Comparison of ENCODE assay signal across 1 cellular context in genomic region chr10:131430716-131431402, GRCh38.
TF ChIP-seq lines count a peak whose summit lies in the region.

No MANE protein-coding gene starts in this region.

TF ChIP-seq in SK-N-SH, 30 proteins besides CTCF, POLR2A, EP300 and RAD21 (continued from another document):
- no peak for TF ChIP-seq PBX3 (IDR thresholded peaks at IDR 0.05)
- TF ChIP-seq TCF12 (IDR thresholded peaks at IDR 0.05) = no peak
- no peak for TF ChIP-seq FOXM1 (IDR thresholded peaks at IDR 0.05; ENCODE audit: low read depth)
- no peak for TF ChIP-seq GATA2 (CRISPR knock-in tag; IDR thresholded peaks at IDR 0.05)
- TF ChIP-seq GABPA (IDR thresholded peaks at IDR 0.05; ENCODE audit: low read depth) = no peak
